Comparison of ENCODE assay signal across 10 cellular contexts in the genomic region with DNA sequence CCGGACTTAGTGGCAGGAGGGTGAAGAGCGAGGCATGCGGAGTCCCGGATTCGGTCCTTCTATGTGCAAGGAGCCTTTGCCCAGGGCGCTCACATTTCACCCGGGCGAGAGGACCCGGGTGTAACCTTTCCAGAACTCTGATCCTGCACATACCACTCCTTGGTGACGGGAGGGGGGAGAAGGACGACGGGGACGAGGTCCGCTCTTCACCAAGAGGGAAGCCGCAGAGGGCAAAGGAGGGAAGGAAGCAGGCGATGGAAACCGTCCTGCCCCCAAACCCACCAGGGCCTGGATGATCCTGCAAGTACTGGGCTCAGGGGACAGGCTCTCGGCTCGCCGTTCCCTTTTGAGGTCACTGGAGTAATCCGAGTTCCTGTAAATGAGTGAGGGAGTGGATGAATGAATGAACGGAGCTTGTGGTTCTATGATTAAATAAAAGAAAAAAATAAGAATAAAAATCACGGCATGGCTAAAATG. TPM values are rescaled to one million over a fixed set of nuclear protein-coding genes. Genes with fewer than 3 reads are reported as not detected.
A peak's percentile ranks its signal among the peaks of the same experiment; 100 is the strongest.
DNase-seq lines count a peak whose midpoint lies in the region; ATAC-seq and TF ChIP-seq lines count a peak whose summit lies in the region.
"Had no signal": no experiment of that assay in that cellular context is flagged by ENCODE, and none has a peak within 500 bp of the region (broad histone marks: within the 10 kb centered on the region; RNA-seq: fewer than 3 reads in every experiment).

No MANE protein-coding gene starts in this region.

- peak overlapping the region; percentile 63 for H3K4me2 ChIP-seq in parathyroid adenoma (ENCODE audit: low read length)

- H3K9me3 ChIP-seq in NT2/D1 (ENCODE audit: insufficient read depth, low read length) = no peaks in the 10 kb centered on the region
- no peaks in the 10 kb centered on the region for H3K9me3 ChIP-seq in right atrium auricular region
- no peaks in the 10 kb centered on the region for H3K9me3 ChIP-seq in parathyroid adenoma (ENCODE audit: control insufficient read depth, low read length)

- H3K27me3 ChIP-seq in NT2/D1 (ENCODE audit: insufficient read depth, insufficient read length) = peaks cover 42% of the 10 kb centered on the region
- H3K27me3 ChIP-seq in right atrium auricular region = no peaks in the 10 kb centered on the region
- no peaks in the 10 kb centered on the region for H3K27me3 ChIP-seq in parathyroid adenoma (ENCODE audit: control insufficient read depth, insufficient read depth, low read length)

- no peak for TF ChIP-seq CTCF in AG10803 (conservative IDR thresholded peaks at IDR 0.05; ENCODE audit: low read length)
- no peak for TF ChIP-seq CTCF in right atrium auricular region (IDR thresholded peaks at IDR 0.05)
- no peak for TF ChIP-seq CTCF in parathyroid adenoma (IDR thresholded peaks at IDR 0.05)

- H3K9ac ChIP-seq in NT2/D1 (ENCODE audit: insufficient read length, low read depth) (peak overlapping the region; percentile 58), parathyroid adenoma (no peak overlapping the region)

- H3K4me3 ChIP-seq in AG10803 (ENCODE audit: low read length) (peak overlapping the region; percentile 22), NT2/D1 (ENCODE audit: insufficient read length, low read depth) (peak overlapping the region; percentile 40), right atrium auricular region (peak overlapping the region; percentile 61 to 69), parathyroid adenoma (ENCODE audit: low read depth, low read length) (peak overlapping the region; percentile 38)

- no peaks in the 10 kb centered on the region for H3K79me2 ChIP-seq in parathyroid adenoma

- no peak for DNase-seq in AG10803 (ENCODE audit: low read depth)
- DNase-seq in NT2/D1 (ENCODE audit: low read depth, low spot score) = no peak
- DNase-seq in right atrium auricular region (ENCODE audit: low spot score) = no peak
- no peak for DNase-seq in inferior parietal cortex (ENCODE audit: extremely low spot score)
- no peak for DNase-seq in NCI-H2227 treated with DMSO at 0.1 percent for 48 hours (lab: John Stamatoyannopoulos, UW)
- no peak for DNase-seq in T-helper 9 cell
- DNase-seq: PC-3 had no signal

- ATAC-seq in HG02642 (IDR thresholded peaks at IDR 0.05; ENCODE audit: poor library complexity, unreplicated experiment) = no peak
- ATAC-seq: PC-3 had no signal

- H3K36me3 ChIP-seq in NT2/D1 (ENCODE audit: insufficient read depth, insufficient read length, low read length) = no peaks in the 10 kb centered on the region
- H3K36me3 ChIP-seq in right atrium auricular region = no peaks in the 10 kb centered on the region
- H3K36me3 ChIP-seq in parathyroid adenoma (ENCODE audit: control insufficient read depth, insufficient read depth, low read length) = no peaks in the 10 kb centered on the region

- H3K4me1 ChIP-seq in NT2/D1 (ENCODE audit: insufficient read depth, insufficient read length) = no peaks in the 10 kb centered on the region
- peaks cover 0 to 17% of the 10 kb centered on the region in 2 donors for H3K4me1 ChIP-seq in right atrium auricular region
- H3K4me1 ChIP-seq in parathyroid adenoma = no peaks in the 10 kb centered on the region

- H2AFZ ChIP-seq in parathyroid adenoma = no peak overlapping the region

- H3K27ac ChIP-seq in right atrium auricular region = peak overlapping the region; percentile 80 to 84
- no peak overlapping the region for H3K27ac ChIP-seq in parathyroid adenoma

RNA-seq across cellular contexts. Expression of a gene that starts 1.0 kb away (rescaled TPM):
- 1 to 10 TPM; 4.7 to 9.6 TPM for total RNA-seq in right atrium auricular region
- total RNA-seq: dermis microvascular lymphatic vessel endothelial cell, PC-3 had no signal

RNA-seq across cellular contexts. Expression of a gene that starts 16.4 kb away (rescaled TPM):
- total RNA-seq in right atrium auricular region = 1 to 10 TPM; 2.4 to 3.5 TPM

RNA-seq across cellular contexts. Expression of a gene that starts 26.6 kb away (rescaled TPM):
- 1 to 10 TPM; 2.6 to 6.9 TPM for total RNA-seq in right atrium auricular region

RNA-seq across cellular contexts. Expression of a gene that starts 41.1 kb away (rescaled TPM):
- 10 to 100 TPM; 19.8 to 27.6 TPM for total RNA-seq in right atrium auricular region

RNA-seq across cellular contexts. Expression of a gene that starts 42.2 kb away (rescaled TPM):
- total RNA-seq in right atrium auricular region = 10 to 100 TPM; 11.0 to 15.1 TPM
